ENCODE assay signal across 2 cellular contexts in genomic region chr19:38437295-38437694, GRCh38.
TF ChIP-seq lines count a peak whose summit lies in the region.

No MANE protein-coding gene starts in this region.

TF ChIP-seq in WTC11, 78 proteins besides CTCF, POLR2A, EP300 and RAD21:
- TF ChIP-seq GTF2I (CRISPR knock-in tag; conservative IDR thresholded peaks at IDR 0.05) (peak; percentile 45; the same call in 1 of the 2 replicates), ZMAT4 (CRISPR knock-in tag; IDR thresholded peaks at IDR 0.05) (no peak)
TF ChIP-seq in WTC11: peak in this region for 1.

TF ChIP-seq in H1, 55 proteins besides CTCF, POLR2A, EP300 and RAD21:
- TF ChIP-seq KDM1A (IDR thresholded peaks at IDR 0.05; ENCODE audit: borderline replicate concordance, low read length) (peak; percentile 86; the same call in 1 of the 2 replicates), YY1 (IDR thresholded peaks at IDR 0.05; ENCODE audit: low read depth, low read length) (no peak)
TF ChIP-seq in H1: peak in this region for 1.
